ENCODE assay signal across 23 cellular contexts in the genomic region with DNA sequence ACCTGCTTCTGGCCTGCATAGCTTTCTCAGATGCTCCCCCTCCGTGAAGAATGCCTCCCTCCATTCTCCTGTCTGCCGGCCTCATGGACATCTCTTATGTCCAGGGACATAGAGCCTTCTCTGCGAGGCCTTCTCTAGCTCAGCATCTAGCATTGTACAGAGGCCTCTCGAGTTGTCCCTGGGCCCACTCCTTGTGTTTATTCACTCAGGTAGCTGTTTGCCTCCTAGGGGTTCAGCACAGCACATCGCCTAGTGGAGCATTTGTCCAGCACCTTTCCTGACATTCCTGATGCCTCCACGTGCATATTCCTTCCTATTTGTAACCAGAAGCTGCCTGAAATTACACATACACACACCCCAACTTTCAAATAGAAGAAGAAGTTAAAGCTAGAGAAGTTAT.
"Had no signal": no experiment of that assay in that cellular context is flagged by ENCODE, and none has a peak within 500 bp of the region (broad histone marks: within the 10 kb centered on the region; RNA-seq: fewer than 3 reads in every experiment).

No MANE protein-coding gene starts in this region.

- H3K27ac ChIP-seq: coronary artery, epithelial cell of prostate, gastroesophageal sphincter, thoracic aorta, vagina, WERI-Rb-1 had no signal

- H3K27me3 ChIP-seq: gastroesophageal sphincter, vagina had no signal

- ATAC-seq: activated CD8-positive, alpha-beta T cell treated with anti-CD3 and anti-CD28 coated beads, Interleukin-2, amount 10 ng/mL, durations not matched to agents 7 days and 5 days; gastroesophageal sphincter; left ventricle myocardium superior; sciatic nerve had no signal

- H3K4me3 Mint-ChIP-seq: activated CD8-positive, alpha-beta T cell treated with anti-CD3 and anti-CD28 coated beads, Interleukin-2, amount 10 ng/mL, durations not matched to agents 7 days and 5 days; activated naive CD8-positive, alpha-beta T cell treated with anti-CD3 and anti-CD28 coated beads for 36 hours; activated T-cell treated with anti-CD3 and anti-CD28 coated beads, Interleukin-2, amount 50 U/mL, for 24 hours; nephron progenitor cell; type B pancreatic cell had no signal

- H3K9me3 ChIP-seq: gastroesophageal sphincter, thoracic aorta, vagina had no signal

- H3K4me1 ChIP-seq: gastroesophageal sphincter, vagina had no signal

- H3K4me3 ChIP-seq: coronary artery, gastroesophageal sphincter, thoracic aorta, vagina had no signal

- DNase-seq: activated CD4-positive, alpha-beta T cell treated with anti-CD3 and anti-CD28 coated beads for 1 hour; activated CD4-positive, alpha-beta T cell treated with anti-CD3 and anti-CD28 coated beads, Interleukin-2, amount 50 U/mL, for 1 hour; activated CD8-positive, alpha-beta T cell treated with anti-CD3 and anti-CD28 coated beads, Interleukin-2, amount 10 ng/mL, durations not matched to agents 7 days and 5 days; activated naive CD4-positive, alpha-beta T cell treated with Interleukin-2 at 50 U/mL for 16 hours; activated naive CD8-positive, alpha-beta T cell treated with anti-CD3 and anti-CD28 coated beads for 36 hours; activated T-cell treated with anti-CD3 and anti-CD28 coated beads, Interleukin-2, amount 50 U/mL, for 24 hours; head of caudate nucleus; kidney glomerular epithelial cell; left ventricle myocardium superior; nephron progenitor cell; stimulated activated naive CD4-positive, alpha-beta T cell; T-helper 1 cell; WERI-Rb-1 had no signal

- H3K27ac Mint-ChIP-seq: activated CD8-positive, alpha-beta T cell treated with anti-CD3 and anti-CD28 coated beads, Interleukin-2, amount 10 ng/mL, durations not matched to agents 7 days and 5 days; activated naive CD8-positive, alpha-beta T cell treated with anti-CD3 and anti-CD28 coated beads for 36 hours; activated T-cell treated with anti-CD3 and anti-CD28 coated beads, Interleukin-2, amount 50 U/mL, for 24 hours; activated T-helper 2 cell treated with anti-CD3 and anti-CD28 coated beads, Interferon-gamma antibody, Interleukin-2, Interleukin-4, amounts not matched to agents 10 μg/mL and 5 μg/mL and 100 μg/mL, durations not matched to agents 14 hours and 24 hours and 36 hours; nephron progenitor cell; type B pancreatic cell had no signal

- H3K9me3 Mint-ChIP-seq: activated naive CD8-positive, alpha-beta T cell treated with anti-CD3 and anti-CD28 coated beads for 36 hours; type B pancreatic cell had no signal

- FAIRE-seq: small intestine, TTC549 had no signal

- H3K36me3 ChIP-seq: thoracic aorta, vagina, WERI-Rb-1 had no signal

- H3K27me3 Mint-ChIP-seq: activated naive CD8-positive, alpha-beta T cell treated with anti-CD3 and anti-CD28 coated beads for 36 hours; activated T-cell treated with anti-CD3 and anti-CD28 coated beads, Interleukin-2, amount 50 U/mL, for 24 hours; type B pancreatic cell had no signal
